26 cellular contexts compared by ENCODE assay signal in the genomic region with DNA sequence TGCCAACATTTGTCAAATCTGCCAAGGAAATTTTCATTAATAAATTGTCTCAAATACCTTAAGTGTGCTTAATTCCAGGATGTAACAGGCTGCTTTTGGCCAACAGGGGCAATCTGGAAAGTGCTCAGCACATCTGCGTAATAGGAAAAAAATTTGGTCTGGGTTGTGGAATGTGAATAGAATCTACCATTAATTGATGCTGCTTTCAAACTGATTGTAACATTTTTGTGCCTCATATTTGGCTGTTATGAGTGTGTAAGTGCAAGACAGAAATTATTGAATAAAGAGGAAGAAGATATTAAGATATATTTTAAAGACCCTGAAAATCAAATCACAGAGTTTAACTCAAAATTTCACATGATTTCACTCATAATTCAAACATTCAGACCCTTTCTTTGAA. TPM values are rescaled to one million over a fixed set of nuclear protein-coding genes. Genes with fewer than 3 reads are reported as not detected.
DNase-seq lines count a peak whose midpoint lies in the region; ATAC-seq, FAIRE-seq and TF ChIP-seq lines count a peak whose summit lies in the region.
"Had no signal": no experiment of that assay in that cellular context is flagged by ENCODE, and none has a peak within 500 bp of the region (broad histone marks: within the 10 kb centered on the region; RNA-seq: fewer than 3 reads in every experiment).

No MANE protein-coding gene starts in this region.

- ATAC-seq in A549 (peak; percentile 37 to 53; a peak in 4 of 6 replicates), GM18870 (IDR thresholded peaks at IDR 0.05; ENCODE audit: unreplicated experiment) (no peak), HG02763 (IDR thresholded peaks at IDR 0.05; ENCODE audit: unreplicated experiment) (no peak)
- ATAC-seq: Right ventricle myocardium inferior had no signal

- H3K9me3 ChIP-seq in A549: no peaks in the 10 kb centered on the region
- H3K9me3 ChIP-seq: adrenal gland, prostate gland had no signal

- peak overlapping the region; percentile 57 for H3K4me2 ChIP-seq in A549

- peaks cover 45% of the 10 kb centered on the region for H3K4me1 ChIP-seq in A549
- H3K4me1 ChIP-seq: adrenal gland, prostate gland had no signal

- H3K4me1 Mint-ChIP-seq in HFFc6 (ENCODE audit: low read depth) (peaks cover 47% of the 10 kb centered on the region), endothelial cell (ENCODE audit: unreplicated experiment) (peaks cover 12% of the 10 kb centered on the region)
- H3K4me1 Mint-ChIP-seq: activated CD4-positive, alpha-beta T cell treated with anti-CD3 and anti-CD28 coated beads, Interleukin-2, amount 10 ng/mL, durations not matched to agents 7 days and 5 days; endodermal cell; naive B cell had no signal

- CTCF ChIA-PET in A549 (lab: Yijun Ruan, JAX): interaction anchor here (1.1 kb wide), 1 partner anchor 11 kb away, joined by 4 read pairs; no protein-coding TSS in a partner anchor

- TF ChIP-seq CTCF in A549 (IDR thresholded peaks at IDR 0.05): no peak
- TF ChIP-seq CTCF in HFFc6 (IDR thresholded peaks at IDR 0.05): peak; percentile 28; the same call in 1 of the 2 replicates
- TF ChIP-seq CTCF in endothelial cell (IDR thresholded peaks at IDR 0.05; ENCODE audit: unreplicated experiment): no peak

- H3K4me3 Mint-ChIP-seq in HFFc6 (peak overlapping the region; percentile 75), endothelial cell (ENCODE audit: unreplicated experiment) (no peak overlapping the region)
- H3K4me3 Mint-ChIP-seq: activated CD4-positive, alpha-beta T cell treated with anti-CD3 and anti-CD28 coated beads, Interleukin-2, amount 10 ng/mL, durations not matched to agents 7 days and 5 days; CD4-positive, alpha-beta T cell; endodermal cell; naive B cell; stimulated activated naive CD8-positive, alpha-beta T cell treated with anti-CD3 and anti-CD28 coated beads, Interleukin-15, Interleukin-2, amounts not matched to agents 100 ng/mL and 50 ng/mL, for 24 hours had no signal

- peak overlapping the region; percentile 49 to 76; a peak in 4 of 6 replicates for H3K27ac ChIP-seq in A549
- H3K27ac ChIP-seq: adrenal gland, prostate gland, skin epidermis had no signal

- peaks cover 17% of the 10 kb centered on the region for H3K36me3 Mint-ChIP-seq in HFFc6 (ENCODE audit: low read depth)
- no peaks in the 10 kb centered on the region for H3K36me3 Mint-ChIP-seq in endothelial cell (ENCODE audit: low read depth, unreplicated experiment)

- no peak overlapping the region for H3K4me3 ChIP-seq in A549
- H3K4me3 ChIP-seq: adrenal gland, prostate gland, skin epidermis had no signal

- no peaks in the 10 kb centered on the region for H3K27me3 Mint-ChIP-seq in HFFc6 (ENCODE audit: insufficient read depth)
- H3K27me3 Mint-ChIP-seq in endothelial cell (ENCODE audit: unreplicated experiment): peaks cover 2% of the 10 kb centered on the region
- H3K27me3 Mint-ChIP-seq: activated CD4-positive, alpha-beta T cell treated with anti-CD3 and anti-CD28 coated beads, Interleukin-2, amount 10 ng/mL, durations not matched to agents 7 days and 5 days; CD4-positive, alpha-beta T cell; naive B cell; stimulated activated naive CD8-positive, alpha-beta T cell treated with anti-CD3 and anti-CD28 coated beads, Interleukin-15, Interleukin-2, amounts not matched to agents 100 ng/mL and 50 ng/mL, for 24 hours had no signal

- FAIRE-seq in A549 (lab: Jason Lieb, UNC): no peak
- FAIRE-seq: A204.1, kidney had no signal

- no peak for DNase-seq in A549 (ENCODE audit: low read depth in 1 of 2, low spot score in 1 of 2)
- peak; percentile 72 for DNase-seq in HFFc6
- peak; percentile 74 for DNase-seq in amniotic epithelial cell (ENCODE audit: low read depth)
- DNase-seq in hepatic stellate cell (ENCODE audit: low spot score): peak; percentile 29
- no peak for DNase-seq in endothelial cell (ENCODE audit: low spot score)
- DNase-seq in 8988T: no peak
- DNase-seq: activated CD4-positive, alpha-beta T cell treated with anti-CD3 and anti-CD28 coated beads, Interleukin-2, amount 10 ng/mL, durations not matched to agents 7 days and 5 days; activated CD8-positive, alpha-beta memory T cell treated with anti-CD3 and anti-CD28 coated beads, Interleukin-2, amount 50 U/mL, for 48 hours; activated effector memory CD4-positive, alpha-beta T cell treated with anti-CD3 and anti-CD28 coated beads, Interleukin-2, amount 50 U/mL, for 16 hours; adrenal gland; CD4-positive, alpha-beta T cell; DMS53; endodermal cell; kidney; naive B cell; NCI-H1092; NCI-H524 treated with DMSO at 0.1 percent for 48 hours had no signal

- H3K9me3 Mint-ChIP-seq in HFFc6 (no peaks in the 10 kb centered on the region), endothelial cell (ENCODE audit: unreplicated experiment) (no peaks in the 10 kb centered on the region)
- H3K9me3 Mint-ChIP-seq: activated CD4-positive, alpha-beta T cell treated with anti-CD3 and anti-CD28 coated beads, Interleukin-2, amount 10 ng/mL, durations not matched to agents 7 days and 5 days; CD4-positive, alpha-beta T cell; endodermal cell; naive B cell; stimulated activated naive CD8-positive, alpha-beta T cell treated with anti-CD3 and anti-CD28 coated beads, Interleukin-15, Interleukin-2, amounts not matched to agents 100 ng/mL and 50 ng/mL, for 24 hours had no signal

- TF ChIP-seq POLR2A in A549 (IDR thresholded peaks at IDR 0.05; ENCODE audit: low read length): no peak

- TF ChIP-seq EP300 in A549 (IDR thresholded peaks at IDR 0.05): no peak

- POLR2A ChIA-PET in A549 (lab: Yijun Ruan, JAX): no interaction called here

- WGBS in A549 (ENCODE audit: missing lambda C conversion rate): 74% methylated on average over 1 of the region's 1 CpG

- peak overlapping the region; percentile 42 for H3K27ac Mint-ChIP-seq in HFFc6
- no peak overlapping the region for H3K27ac Mint-ChIP-seq in endothelial cell (ENCODE audit: unreplicated experiment)
- H3K27ac Mint-ChIP-seq: activated CD4-positive, alpha-beta T cell treated with anti-CD3 and anti-CD28 coated beads, Interleukin-2, amount 10 ng/mL, durations not matched to agents 7 days and 5 days; CD4-positive, alpha-beta T cell; endodermal cell; stimulated activated naive CD8-positive, alpha-beta T cell treated with anti-CD3 and anti-CD28 coated beads, Interleukin-15, Interleukin-2, amounts not matched to agents 100 ng/mL and 50 ng/mL, for 24 hours had no signal

- no peak for TF ChIP-seq RAD21 in A549 (conservative IDR thresholded peaks at IDR 0.05 in 1 of 2, IDR thresholded peaks at IDR 0.05 in 1 of 2)

TF ChIP-seq in A549, 52 proteins besides CTCF, POLR2A, EP300 and RAD21 (continues in another document):
- TF ChIP-seq ATOH8 (CRISPR knock-in tag; IDR thresholded peaks at IDR 0.05; ENCODE audit: low read depth) (no peak), KDM1A (IDR thresholded peaks at IDR 0.05; ENCODE audit: low read depth) (no peak), HOXB5 (CRISPR knock-in tag; IDR thresholded peaks at IDR 0.05) (no peak), FOSL2 (IDR thresholded peaks at IDR 0.05) (no peak), FOSL2 (CRISPR knock-in tag; IDR thresholded peaks at IDR 0.05) (no peak), HOXB13 (CRISPR knock-in tag; IDR thresholded peaks at IDR 0.05; ENCODE audit: low read depth) (no peak), HEYL (CRISPR knock-in tag; IDR thresholded peaks at IDR 0.05) (no peak), CHD2 (IDR thresholded peaks at IDR 0.05; ENCODE audit: low read length, partially characterized antibody) (no peak)
- TF ChIP-seq, protein P1, sequence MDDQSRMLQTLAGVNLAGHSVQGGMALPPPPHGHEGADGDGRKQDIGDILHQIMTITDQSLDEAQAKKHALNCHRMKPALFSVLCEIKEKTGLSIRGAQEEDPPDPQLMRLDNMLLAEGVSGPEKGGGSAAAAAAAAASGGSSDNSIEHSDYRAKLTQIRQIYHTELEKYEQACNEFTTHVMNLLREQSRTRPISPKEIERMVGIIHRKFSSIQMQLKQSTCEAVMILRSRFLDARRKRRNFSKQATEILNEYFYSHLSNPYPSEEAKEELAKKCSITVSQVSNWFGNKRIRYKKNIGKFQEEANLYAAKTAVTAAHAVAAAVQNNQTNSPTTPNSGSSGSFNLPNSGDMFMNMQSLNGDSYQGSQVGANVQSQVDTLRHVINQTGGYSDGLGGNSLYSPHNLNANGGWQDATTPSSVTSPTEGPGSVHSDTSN (IDR thresholded peaks at IDR 0.05): no peak
- TF ChIP-seq, protein P2, sequence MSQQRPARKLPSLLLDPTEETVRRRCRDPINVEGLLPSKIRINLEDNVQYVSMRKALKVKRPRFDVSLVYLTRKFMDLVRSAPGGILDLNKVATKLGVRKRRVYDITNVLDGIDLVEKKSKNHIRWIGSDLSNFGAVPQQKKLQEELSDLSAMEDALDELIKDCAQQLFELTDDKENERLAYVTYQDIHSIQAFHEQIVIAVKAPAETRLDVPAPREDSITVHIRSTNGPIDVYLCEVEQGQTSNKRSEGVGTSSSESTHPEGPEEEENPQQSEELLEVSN (IDR thresholded peaks at IDR 0.05; ENCODE audit: borderline replicate concordance, low read depth): no peak
- TF ChIP-seq, protein P3, sequence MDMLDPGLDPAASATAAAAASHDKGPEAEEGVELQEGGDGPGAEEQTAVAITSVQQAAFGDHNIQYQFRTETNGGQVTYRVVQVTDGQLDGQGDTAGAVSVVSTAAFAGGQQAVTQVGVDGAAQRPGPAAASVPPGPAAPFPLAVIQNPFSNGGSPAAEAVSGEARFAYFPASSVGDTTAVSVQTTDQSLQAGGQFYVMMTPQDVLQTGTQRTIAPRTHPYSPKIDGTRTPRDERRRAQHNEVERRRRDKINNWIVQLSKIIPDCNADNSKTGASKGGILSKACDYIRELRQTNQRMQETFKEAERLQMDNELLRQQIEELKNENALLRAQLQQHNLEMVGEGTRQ (IDR thresholded peaks at IDR 0.05): no peak

RNA-seq across cellular contexts. Expression of gene REELD1, which starts 41.1 kb away (rescaled TPM):
- polyA plus RNA-seq in A549 (2011; rRNA removed) (0.04 and 0.05 TPM in 2 replicates), A549 (2017; fragmentation: RNase III; extraction: RNeasy Plus Mini Kit Qiagen cat#74134 plus additional on column Dnase treatment) (not detected in 3 replicates)
- polyA plus RNA-seq in A549 (2012; cell fraction: cytosol; rRNA removed): 0.03 TPM in 2 replicates
- 0.19 and 0.20 TPM in 2 replicates for polyA plus RNA-seq in A549 (2012; cell fraction: nucleus; rRNA removed)
- polyA minus RNA-seq in A549 (2011; rRNA and poly(A)+ RNA removed): 0.15 TPM in 1 of 2 replicates, not detected in the other
- total RNA-seq in HFFc6 (2021; fragmentation: NEBNext Ultra II Directional; extraction: Animal tissue kit (Norgen Biotek cat#: 25700)): not detected
- total RNA-seq in endothelial cell (ENCODE audit: unreplicated experiment): 0.26 TPM
- total RNA-seq: cerebellum, lung microvascular endothelial cell, Right ventricle myocardium inferior had no signal

Comparison
In these comparisons a context has a peak if more than half of its experiments do, and no peak if none do; other contexts are left out.
1. ATAC-seq: peak in A549 (2 of 2); none in GM18870 (single experiment) and HG02763 (single experiment).
2. DNase-seq: peak in HFFc6 (single experiment), amniotic epithelial cell (single experiment) and hepatic stellate cell (single experiment); none in A549 (0 of 2), endothelial cell (single experiment) and 8988T (single experiment).